In the genomic region with DNA sequence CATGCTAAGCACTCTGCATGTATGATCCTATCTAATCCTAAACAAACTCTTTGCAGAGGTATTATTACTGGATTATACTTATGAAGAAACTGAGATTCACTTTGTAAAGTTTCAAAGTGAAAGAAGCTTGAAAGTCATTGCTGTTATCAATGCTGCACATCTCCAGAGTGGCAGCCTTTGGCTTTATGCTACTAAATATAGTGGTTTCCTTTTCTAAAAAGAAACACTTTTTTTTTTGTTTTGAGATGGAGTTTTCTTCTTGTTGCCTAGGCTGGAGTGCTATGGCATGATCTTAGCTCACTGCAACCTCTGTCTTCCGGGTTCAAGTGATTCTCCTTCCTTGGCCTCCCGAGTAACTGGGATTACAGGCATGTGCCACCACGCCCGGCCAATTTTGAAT, we compare ENCODE assay signal across 20 cellular contexts.
DNase-seq lines count a peak whose midpoint lies in the region; ATAC-seq, FAIRE-seq and TF ChIP-seq lines count a peak whose summit lies in the region.
"Had no signal": no experiment of that assay in that cellular context is flagged by ENCODE, and none has a peak within 500 bp of the region (broad histone marks: within the 10 kb centered on the region; RNA-seq: fewer than 3 reads in every experiment).

No MANE protein-coding gene starts in this region.

- H3K36me3 Mint-ChIP-seq in activated CD4-positive, alpha-beta T cell treated with anti-CD3 and anti-CD28 coated beads for 36 hours (ENCODE audit: low read depth) = no peaks in the 10 kb centered on the region
- H3K36me3 Mint-ChIP-seq in MCF 10A (ENCODE audit: insufficient read depth, unreplicated experiment) = no peaks in the 10 kb centered on the region
- H3K36me3 Mint-ChIP-seq in activated CD8-positive, alpha-beta T cell treated with anti-CD3 and anti-CD28 coated beads for 36 hours (ENCODE audit: low read depth) = no peaks in the 10 kb centered on the region

- POLR2A ChIA-PET in activated CD4-positive, alpha-beta T cell treated with anti-CD3 and anti-CD28 coated beads for 36 hours (lab: Charles Lee) = no interaction called here
- POLR2A ChIA-PET in MCF 10A (lab: Yijun Ruan, JAX) = interaction anchor here (0.8 to 3.5 kb wide), 5 partner anchors 21 to 116 kb away, joined by 3 to 33 read pairs (median 9); partner anchors contain the start of gene RAB27B
- POLR2A ChIA-PET in activated CD8-positive, alpha-beta T cell treated with anti-CD3 and anti-CD28 coated beads for 36 hours (lab: Charles Lee) = no interaction called here

- peak; percentile 25 for DNase-seq in activated CD4-positive, alpha-beta T cell treated with anti-CD3 and anti-CD28 coated beads for 36 hours
- DNase-seq in activated CD4-positive, alpha-beta T cell treated with anti-CD3 and anti-CD28 coated beads, Interleukin-2, amount 50 U/mL, for 48 hours = no peak
- DNase-seq in MCF 10A (ENCODE audit: unreplicated experiment) = no peak
- DNase-seq in breast epithelium (ENCODE audit: low spot score in 2 of 2) = no peak
- peak; percentile 2 for DNase-seq in activated CD8-positive, alpha-beta T cell treated with anti-CD3 and anti-CD28 coated beads for 36 hours
- DNase-seq in NCI-H2196 treated with DMSO at 0.1 percent for 48 hours (lab: John Stamatoyannopoulos, UW; ENCODE audit: unreplicated experiment) = no peak
- no peak for DNase-seq in D721Med (ENCODE audit: insufficient read length, low spot score)
- DNase-seq in NCI-H2196 (lab: John Stamatoyannopoulos, UW; ENCODE audit: unreplicated experiment) = no peak
- DNase-seq: BE2C; DND-41; IMR-90; Kasumi-1; NCI-H187 treated with DMSO at 0.1 percent for 48 hours; NCI-H446; NCI-H69; NK-92 treated with Interleukin-12 subunit alpha and Interleukin-12 subunit beta, amount 100 ng/mL, for 24 hours had no signal

- CTCF ChIA-PET in activated CD4-positive, alpha-beta T cell treated with anti-CD3 and anti-CD28 coated beads for 36 hours (lab: Charles Lee) = interaction anchor here (0.6 kb wide), 1 partner anchor 23 kb away, joined by 5 read pairs; no protein-coding TSS in a partner anchor
- CTCF ChIA-PET in MCF 10A (lab: Yijun Ruan, JAX) = interaction anchor here (0.6 to 1.9 kb wide), 4 partner anchors 34 to 452 kb away, joined by 3 to 10 read pairs (median 4); no protein-coding TSS in a partner anchor
- CTCF ChIA-PET in activated CD8-positive, alpha-beta T cell treated with anti-CD3 and anti-CD28 coated beads for 36 hours (lab: Charles Lee) = interaction anchor here (1.5 kb wide), 1 partner anchor 42 kb away, joined by 4 read pairs; no protein-coding TSS in a partner anchor

- H3K9me3 ChIP-seq in breast epithelium = no peaks in the 10 kb centered on the region
- H3K9me3 ChIP-seq: BE2C, HAP-1 had no signal

- H3K27me3 ChIP-seq in breast epithelium = no peaks in the 10 kb centered on the region
- H3K27me3 ChIP-seq: BE2C had no signal

- peaks cover 4% of the 10 kb centered on the region for H3K27me3 Mint-ChIP-seq in activated CD4-positive, alpha-beta T cell treated with anti-CD3 and anti-CD28 coated beads for 36 hours
- H3K27me3 Mint-ChIP-seq in MCF 10A (ENCODE audit: insufficient read depth, unreplicated experiment) = no peaks in the 10 kb centered on the region
- peaks cover 6% of the 10 kb centered on the region for H3K27me3 Mint-ChIP-seq in activated CD8-positive, alpha-beta T cell treated with anti-CD3 and anti-CD28 coated beads for 36 hours

- peak; percentile 20 for ATAC-seq in activated CD4-positive, alpha-beta T cell treated with anti-CD3 and anti-CD28 coated beads for 36 hours
- ATAC-seq in activated CD8-positive, alpha-beta T cell treated with anti-CD3 and anti-CD28 coated beads for 36 hours = no peak
- ATAC-seq: GM12878 had no signal

- no peak overlapping the region for H3K27ac Mint-ChIP-seq in activated CD4-positive, alpha-beta T cell treated with anti-CD3 and anti-CD28 coated beads for 36 hours
- peak overlapping the region; percentile 14 for H3K27ac Mint-ChIP-seq in MCF 10A (ENCODE audit: low read depth, unreplicated experiment)
- H3K27ac Mint-ChIP-seq in activated CD8-positive, alpha-beta T cell treated with anti-CD3 and anti-CD28 coated beads for 36 hours = no peak overlapping the region

- BruUV-seq in MCF 10A (replicated peaks; lab: Mats Ljungman, UMichigan) = no TSS peak

- no peak overlapping the region for H3K4me3 Mint-ChIP-seq in activated CD4-positive, alpha-beta T cell treated with anti-CD3 and anti-CD28 coated beads for 36 hours
- H3K4me3 Mint-ChIP-seq in MCF 10A (ENCODE audit: unreplicated experiment) = peak overlapping the region; percentile 10
- H3K4me3 Mint-ChIP-seq in activated CD8-positive, alpha-beta T cell treated with anti-CD3 and anti-CD28 coated beads for 36 hours = no peak overlapping the region

- intact Hi-C loops in activated CD4-positive, alpha-beta T cell treated with anti-CD3 and anti-CD28 coated beads for 36 hours (cut with DNase I, micrococcal nuclease) = loop anchor here (10.0 kb wide), 2 partner anchors 449 to 569 kb away; partner anchors contain the start of gene POLI (in 1 of the 2)
- intact Hi-C loops in MCF 10A (cut with micrococcal nuclease) = loop anchor here (10.0 kb wide), 1 partner anchor 111 kb away; the partner anchor contains the start of gene RAB27B
- intact Hi-C loops in breast epithelium (cut with DNase I; ENCODE audit: low total_unique reads) = no loop called here
- intact Hi-C loops in activated CD8-positive, alpha-beta T cell treated with anti-CD3 and anti-CD28 coated beads for 36 hours (cut with micrococcal nuclease) = no loop called here

- FAIRE-seq in D721Med (lab: Jason Lieb, UNC) = no peak
- FAIRE-seq: G401.6, GM12878 had no signal

- no peak for TF ChIP-seq POLR2A in breast epithelium (IDR thresholded peaks at IDR 0.05)

- no peak overlapping the region for H3K27ac ChIP-seq in breast epithelium
- H3K27ac ChIP-seq: 22Rv1 had no signal

- TF ChIP-seq CTCF in MCF 10A (IDR thresholded peaks at IDR 0.05; ENCODE audit: unreplicated experiment) = no peak
- no peak for TF ChIP-seq CTCF in breast epithelium (IDR thresholded peaks at IDR 0.05)
- no peak for TF ChIP-seq CTCF in activated CD8-positive, alpha-beta T cell treated with anti-CD3 and anti-CD28 coated beads for 36 hours (IDR thresholded peaks at IDR 0.05)
- TF ChIP-seq CTCF in D721Med (IDR thresholded peaks at IDR 0.05; ENCODE audit: insufficient read depth, missing control alignments) = no peak

- H3K9me3 Mint-ChIP-seq in activated CD4-positive, alpha-beta T cell treated with anti-CD3 and anti-CD28 coated beads for 36 hours (ENCODE audit: low read depth) = no peaks in the 10 kb centered on the region
- no peaks in the 10 kb centered on the region for H3K9me3 Mint-ChIP-seq in MCF 10A (ENCODE audit: unreplicated experiment)
- no peaks in the 10 kb centered on the region for H3K9me3 Mint-ChIP-seq in activated CD8-positive, alpha-beta T cell treated with anti-CD3 and anti-CD28 coated beads for 36 hours

- H3K4me1 ChIP-seq in breast epithelium = no peaks in the 10 kb centered on the region
- H3K4me1 ChIP-seq: BE2C, HAP-1 had no signal

- no peaks in the 10 kb centered on the region for H3K36me3 ChIP-seq in breast epithelium
- H3K36me3 ChIP-seq: BE2C, HAP-1 had no signal

- H3K4me1 Mint-ChIP-seq in activated CD4-positive, alpha-beta T cell treated with anti-CD3 and anti-CD28 coated beads for 36 hours = peaks cover 46% of the 10 kb centered on the region
- H3K4me1 Mint-ChIP-seq in MCF 10A (ENCODE audit: insufficient read depth, unreplicated experiment) = peaks cover 23% of the 10 kb centered on the region
- peaks cover 18% of the 10 kb centered on the region for H3K4me1 Mint-ChIP-seq in activated CD8-positive, alpha-beta T cell treated with anti-CD3 and anti-CD28 coated beads for 36 hours (ENCODE audit: low read depth)

- H3K4me3 ChIP-seq in breast epithelium = no peak overlapping the region
- H3K4me3 ChIP-seq: GM12878, HAP-1 had no signal

Comparison
In these comparisons a context has a peak if more than half of its experiments do, and no peak if none do; other contexts are left out.
1. DNase-seq: peak in activated CD4-positive, alpha-beta T cell treated with anti-CD3 and anti-CD28 coated beads for 36 hours (single experiment) and activated CD8-positive, alpha-beta T cell treated with anti-CD3 and anti-CD28 coated beads for 36 hours (single experiment); none in activated CD4-positive, alpha-beta T cell treated with anti-CD3 and anti-CD28 coated beads, Interleukin-2, amount 50 U/mL, for 48 hours (0 of 2), MCF 10A (single experiment), breast epithelium (0 of 2), NCI-H2196 treated with DMSO at 0.1 percent for 48 hours (single experiment), D721Med (single experiment) and NCI-H2196 (single experiment).
2. intact Hi-C loops: an anchor here in activated CD4-positive, alpha-beta T cell treated with anti-CD3 and anti-CD28 coated beads for 36 hours (10.0 kb wide) and MCF 10A (10.0 kb wide); none called in breast epithelium and activated CD8-positive, alpha-beta T cell treated with anti-CD3 and anti-CD28 coated beads for 36 hours.